In genomic region chr1:156149374-156150106, GRCh38 we compare ENCODE assay signal across 10 cellular contexts. TPM values are rescaled to one million over a fixed set of nuclear protein-coding genes. Genes with fewer than 3 reads are reported as not detected.
A peak's percentile ranks its signal among the peaks of the same experiment; 100 is the strongest.
DNase-seq lines count a peak whose midpoint lies in the region; ATAC-seq, FAIRE-seq and TF ChIP-seq lines count a peak whose summit lies in the region.
"Had no signal": no experiment of that assay in that cellular context is flagged by ENCODE, and none has a peak within 500 bp of the region (broad histone marks: within the 10 kb centered on the region; RNA-seq: fewer than 3 reads in every experiment).

No MANE protein-coding gene starts in this region.

- peak overlapping the region; percentile 57 for H3K27ac Mint-ChIP-seq in Calu3 (ENCODE audit: unreplicated experiment)
- H3K27ac Mint-ChIP-seq in CD4-positive, alpha-beta T cell: no peak overlapping the region

- H2AFZ ChIP-seq in K562 (ENCODE audit: low read depth, low read length): no peak overlapping the region

- no peaks in the 10 kb centered on the region for H3K9me3 Mint-ChIP-seq in Calu3 (ENCODE audit: low read depth, unreplicated experiment)
- no peaks in the 10 kb centered on the region for H3K9me3 Mint-ChIP-seq in CD4-positive, alpha-beta T cell
- H3K9me3 Mint-ChIP-seq: nephron had no signal

- no peaks in the 10 kb centered on the region for H3K9me3 ChIP-seq in K562 (replicated peaks; ENCODE audit: control insufficient read depth, insufficient read depth, low read depth, low read length)
- H3K9me3 ChIP-seq in CD4-positive, alpha-beta T cell (ENCODE audit: control insufficient read depth, low read length): no peaks in the 10 kb centered on the region

- ATAC-seq in HG03045 (IDR thresholded peaks at IDR 0.05; ENCODE audit: unreplicated experiment) (peak; percentile 55), K562 (peak; percentile 12; the same call in 1 of the 3 replicates)
- no peak for ATAC-seq in CD4-positive, alpha-beta T cell (ENCODE audit: poor library complexity)

- H3K27me3 ChIP-seq in K562 (ENCODE audit: control insufficient read depth in 2 of 2, insufficient read depth in 2 of 2, low read length in 2 of 2): peaks cover 3 to 8% of the 10 kb centered on the region in 2 experiments; a peak in 1 of 5 replicates
- no peaks in the 10 kb centered on the region for H3K27me3 ChIP-seq in CD4-positive, alpha-beta T cell (ENCODE audit: control insufficient read depth, insufficient read depth, low read length)

- H3K36me3 ChIP-seq in K562 (ENCODE audit: control insufficient read depth, insufficient read depth, low read length): no peaks in the 10 kb centered on the region

- no peak overlapping the region for H3K9ac ChIP-seq in K562 (ENCODE audit: insufficient read depth in 1 of 2, low read depth in 2 of 2, low read length in 2 of 2)

- H3K4me1 Mint-ChIP-seq in Calu3 (ENCODE audit: low read depth, unreplicated experiment): peaks cover 33% of the 10 kb centered on the region
- peaks cover 32% of the 10 kb centered on the region for H3K4me1 Mint-ChIP-seq in CD4-positive, alpha-beta T cell (ENCODE audit: low read depth)

- in situ Hi-C loops in K562 (cut with MboI): loop anchor here (5.0 kb wide), 1 partner anchor 83 kb away; no protein-coding TSS in a partner anchor

- no peak overlapping the region for H3K4me3 Mint-ChIP-seq in Calu3 (ENCODE audit: low read depth, unreplicated experiment)
- H3K4me3 Mint-ChIP-seq in CD4-positive, alpha-beta T cell: no peak overlapping the region

- H4K20me1 ChIP-seq in K562 (replicated peaks; ENCODE audit: control insufficient read depth, insufficient read depth, low read length): 0 out of 2 replicates have a peak, but pooled peaks cover 6% of the 10 kb centered on the region

- POLR2A ChIA-PET in K562 (lab: Yijun Ruan, JAX): interaction anchor here (0.6 to 2.1 kb wide), 7 partner anchors 8 to 176 kb away, joined by 3 to 10 read pairs (median 6); partner anchors contain the start of gene PMF1
- POLR2A ChIA-PET in CD4-positive, alpha-beta T cell (lab: Charles Lee): interaction anchor here (1.2 to 2.4 kb wide), 2 partner anchors 44 to 63 kb away, joined by 3 to 9 read pairs; partner anchors contain the start of genes PMF1 and SLC25A44

- no peak for TF ChIP-seq EP300 in K562 (IDR thresholded peaks at IDR 0.05; ENCODE audit: low read length)

- intact Hi-C loops in Calu3 (cut with micrococcal nuclease; ENCODE audit: unreplicated experiment) (no loop called here), K562 (cut with micrococcal nuclease) (loop anchor here (5.0 kb wide), 2 partner anchors 43 to 63 kb away; partner anchors contain the start of genes PMF1 and SLC25A44)
- intact Hi-C loops in CD4-positive, alpha-beta T cell (cut with DNase I, micrococcal nuclease): loop anchor here in 1 of 2 experiments (5.0 kb wide), 1 partner anchor 43 kb away; the partner anchor contains the start of gene SLC25A44

- TF ChIP-seq CTCF in Calu3 (IDR thresholded peaks at IDR 0.05; ENCODE audit: unreplicated experiment) (no peak), K562 (IDR thresholded peaks at IDR 0.05 in 2 of 3, conservative IDR thresholded peaks at IDR 0.05 in 1 of 3; ENCODE audit: insufficient read depth in 2 of 3, low read depth in 1 of 3, low read length in 3 of 3) (no peak)
- TF ChIP-seq CTCF in CD4-positive, alpha-beta T cell (IDR thresholded peaks at IDR 0.05): no peak

- BruUV-seq in Calu3 (replicated peaks; lab: Mats Ljungman, UMichigan) (no TSS peak), K562 (replicated peaks; lab: Mats Ljungman, UMichigan) (no TSS peak)

- H3K4me3 ChIP-seq in K562: no peak overlapping the region

- CTCF ChIA-PET in Calu3 (lab: Charles Lee): interaction anchor here (0.9 kb wide), 1 partner anchor 171 kb away, joined by 3 read pairs; no protein-coding TSS in a partner anchor
- CTCF ChIA-PET in K562 (lab: Yijun Ruan, JAX; ENCODE audit: low intra/inter-chr PET ratio): no interaction called here
- CTCF ChIA-PET in CD4-positive, alpha-beta T cell (lab: Charles Lee): interaction anchor here (2.2 to 2.8 kb wide), 2 partner anchors 53 to 76 kb away, joined by 8 to 13 read pairs; no protein-coding TSS in a partner anchor

- peaks cover 17% of the 10 kb centered on the region for H3K36me3 Mint-ChIP-seq in Calu3 (ENCODE audit: insufficient read depth, unreplicated experiment)
- no peaks in the 10 kb centered on the region for H3K36me3 Mint-ChIP-seq in CD4-positive, alpha-beta T cell (ENCODE audit: low read depth)

- 6% methylated on average over 13 of the region's 17 CpGs for whole genome bisulfite sequencing in K562 (ENCODE audit: insufficient coverage, low coverage, missing lambda C conversion rate)

- peaks cover 48% of the 10 kb centered on the region for H3K27me3 Mint-ChIP-seq in Calu3 (ENCODE audit: unreplicated experiment)
- H3K27me3 Mint-ChIP-seq in CD4-positive, alpha-beta T cell: peaks cover 5% of the 10 kb centered on the region

- no peak for TF ChIP-seq POLR2A in K562 (conservative IDR thresholded peaks at IDR 0.05)

- no peak overlapping the region for H3K4me2 ChIP-seq in K562 (ENCODE audit: insufficient read depth, low read length)

- no peak for TF ChIP-seq RAD21 in K562 (CRISPR knock-in tag; conservative IDR thresholded peaks at IDR 0.05 in 1 of 2, IDR thresholded peaks at IDR 0.05 in 1 of 2)

- FAIRE-seq in GM19239 (lab: Jason Lieb, UNC) (peak; percentile 97), K562 (lab: Jason Lieb, UNC) (peak; percentile 6)

- no peaks in the 10 kb centered on the region for H3K9me1 ChIP-seq in K562 (ENCODE audit: control insufficient read depth, insufficient read depth, low read length)

- DNase-seq in Calu3: no peak
- no peak for DNase-seq in GM19239 (ENCODE audit: insufficient read length, low spot score)
- peak in 3 of 4 experiments; percentile 37 to 57 (median 49) for DNase-seq in K562 (ENCODE audit: extremely low read depth in 1 of 4, low spot score in 3 of 4)
- DNase-seq in NOMO-1 (lab: John Stamatoyannopoulos, UW; ENCODE audit: unreplicated experiment in 2 of 2): no peak
- no peak for DNase-seq in NCI-H1694 treated with DMSO at 0.1 percent for 48 hours (lab: John Stamatoyannopoulos, UW)
- no peak for DNase-seq in CD4-positive, alpha-beta T cell
- DNase-seq in activated naive CD4-positive, alpha-beta T cell (lab: John Stamatoyannopoulos, UW): no peak
- DNase-seq: activated CD4-positive, CD25-positive, alpha-beta regulatory T cell treated with anti-CD3 and anti-CD28 coated beads, Interleukin-2, amount 50 U/mL, for 72 hours had no signal

- H3K4me1 ChIP-seq in K562 (replicated peaks in 1 of 2; ENCODE audit: control insufficient read depth in 2 of 2, insufficient read depth in 2 of 2, low read length in 2 of 2): peaks cover 5 to 10% of the 10 kb centered on the region in 2 experiments; a peak in 4 of 5 replicates

- no peak overlapping the region for H3K27ac ChIP-seq in K562 (ENCODE audit: extremely low read depth, low read depth, low read length)
- H3K27ac ChIP-seq in CD4-positive, alpha-beta T cell (ENCODE audit: low read depth, low read length): no peak overlapping the region

- H3K79me2 ChIP-seq in K562 (ENCODE audit: control insufficient read depth, insufficient read depth, low read length): no peaks in the 10 kb centered on the region

RNA-seq across cellular contexts. Expression of gene SEMA4A, which starts 3.8 kb away (rescaled TPM):
- total RNA-seq in Calu3 (2022) (6.9 and 7.2 TPM in 2 replicates), K562 (2014; rRNA removed) (0.45 and 0.49 TPM in 2 replicates), K562 (2014; rRNA removed; fragmentation: Illumina TruSeq; extraction: Trizol) (0.38 and 0.40 TPM in 2 replicates), K562 (2015; rRNA removed; fragmentation: Illumina TruSeq; extraction: Trizol) (0.40 and 0.72 TPM in 2 replicates), K562 (2021) (1.4 and 1.9 TPM in 2 replicates)
- 2.6 and 4.3 TPM in 2 replicates for total RNA-seq in K562 (2011; cell fraction: chromatin; rRNA removed; ENCODE audit: low replicate concordance)
- total RNA-seq in K562 (2011; cell fraction: nucleolus; rRNA removed): 3.5 and 4.1 TPM in 2 replicates
- 3.1 and 4.4 TPM in 2 replicates for total RNA-seq in K562 (2011; cell fraction: nucleoplasm; rRNA removed)
- polyA plus RNA-seq in K562 (2011; rRNA removed) (1.7 and 3.2 TPM in 2 replicates), K562 (2014; fragmentation: Illumina TruSeq; extraction: Trizol) (0.79 and 1.1 TPM in 2 replicates), K562 (2014; fragmentation: Nextera tagmentation; extraction: Ambion mirVana) (under 1 TPM; 0.04 to 0.06 TPM), K562 (2014; rRNA removed) (1.0 and 1.5 TPM in 2 replicates)
- polyA plus RNA-seq in K562 (2011; cell fraction: cytosol; rRNA removed): 2.0 and 2.8 TPM in 2 replicates
- 15.5 and 18.8 TPM in 2 replicates for polyA plus RNA-seq in K562 (2011; cell fraction: nucleus; rRNA removed)
- polyA plus RNA-seq in K562 (2012): 0.77 and 2.6 TPM in 2 replicates
- polyA minus RNA-seq in K562 (2011; rRNA and poly(A)+ RNA removed): 0.53 and 0.96 TPM in 2 replicates
- polyA minus RNA-seq in K562 (2011; cell fraction: cytosol; rRNA and poly(A)+ RNA removed): 1.7 and 2.1 TPM in 2 replicates
- 1.3 and 2.0 TPM in 2 replicates for polyA minus RNA-seq in K562 (2011; cell fraction: nucleus; rRNA and poly(A)+ RNA removed)
- total RNA-seq in CD4-positive, alpha-beta T cell: 10 to 100 TPM in 1 of 2 experiments, 1 to 10 TPM in 1; 9.4 to 10.1 TPM

RNA-seq across cellular contexts. Expression of gene LMNA, which starts 35.0 kb away (rescaled TPM):
- 499 and 514 TPM in 2 replicates for total RNA-seq in Calu3 (2022)
- 84.8 and 209 TPM in 2 replicates for total RNA-seq in K562 (2011; cell fraction: chromatin; rRNA removed; ENCODE audit: low replicate concordance)
- 154 and 172 TPM in 2 replicates for total RNA-seq in K562 (2011; cell fraction: nucleolus; rRNA removed)
- total RNA-seq in K562 (2011; cell fraction: nucleoplasm; rRNA removed): 95.4 and 117 TPM in 2 replicates
- 250 and 267 TPM in 2 replicates for total RNA-seq in K562 (2014; rRNA removed)
- 41.3 and 44.0 TPM in 2 replicates for total RNA-seq in K562 (2014; rRNA removed; fragmentation: Illumina TruSeq; extraction: Trizol)
- 89.1 and 97.7 TPM in 2 replicates for total RNA-seq in K562 (2015; rRNA removed; fragmentation: Illumina TruSeq; extraction: Trizol)
- 347 and 354 TPM in 2 replicates for total RNA-seq in K562 (2021)
- polyA plus RNA-seq in K562 (2011; rRNA removed): 88.2 and 129 TPM in 2 replicates
- polyA plus RNA-seq in K562 (2011; cell fraction: cytosol; rRNA removed): 116 and 274 TPM in 2 replicates
- 154 and 164 TPM in 2 replicates for polyA plus RNA-seq in K562 (2011; cell fraction: nucleus; rRNA removed)
- 193 TPM in 2 replicates for polyA plus RNA-seq in K562 (2012)
- polyA plus RNA-seq in K562 (2014; fragmentation: Illumina TruSeq; extraction: Trizol): 77.1 and 104 TPM in 2 replicates
- 1 to 10 TPM in 1 of 2 experiments, under 1 TPM in 1; 1.00 to 4.5 TPM for polyA plus RNA-seq in K562 (2014; fragmentation: Nextera tagmentation; extraction: Ambion mirVana)
- polyA plus RNA-seq in K562 (2014; rRNA removed): 123 and 166 TPM in 2 replicates
- 104 and 109 TPM in 2 replicates for polyA minus RNA-seq in K562 (2011; rRNA and poly(A)+ RNA removed)
- polyA minus RNA-seq in K562 (2011; cell fraction: cytosol; rRNA and poly(A)+ RNA removed): 151 and 176 TPM in 2 replicates
- polyA minus RNA-seq in K562 (2011; cell fraction: nucleus; rRNA and poly(A)+ RNA removed): 47.4 and 69.6 TPM in 2 replicates
- 100 to 1,000 TPM; 435 to 455 TPM for total RNA-seq in CD4-positive, alpha-beta T cell

RNA-seq across cellular contexts. Expression of gene SLC25A44, which starts 44.4 kb away (rescaled TPM):
- total RNA-seq in Calu3 (2022): 28.2 and 32.5 TPM in 2 replicates
- total RNA-seq in K562 (2011; cell fraction: chromatin; rRNA removed; ENCODE audit: low replicate concordance): 27.5 and 49.0 TPM in 2 replicates
- 26.7 and 31.0 TPM in 2 replicates for total RNA-seq in K562 (2011; cell fraction: nucleolus; rRNA removed)
- total RNA-seq in K562 (2011; cell fraction: nucleoplasm; rRNA removed): 35.9 and 47.6 TPM in 2 replicates
- total RNA-seq in K562 (2014; rRNA removed): 9.0 and 13.9 TPM in 2 replicates
- total RNA-seq in K562 (2014; rRNA removed; fragmentation: Illumina TruSeq; extraction: Trizol): 11.9 and 12.2 TPM in 2 replicates
- 12.2 and 12.5 TPM in 2 replicates for total RNA-seq in K562 (2015; rRNA removed; fragmentation: Illumina TruSeq; extraction: Trizol)
- 12.7 and 16.2 TPM in 2 replicates for total RNA-seq in K562 (2021)
- polyA plus RNA-seq in K562 (2011; rRNA removed): 21.8 and 27.7 TPM in 2 replicates
- 18.8 and 22.8 TPM in 2 replicates for polyA plus RNA-seq in K562 (2011; cell fraction: cytosol; rRNA removed)
- polyA plus RNA-seq in K562 (2011; cell fraction: nucleus; rRNA removed): 22.5 and 23.8 TPM in 2 replicates
- 8.6 and 12.8 TPM in 2 replicates for polyA plus RNA-seq in K562 (2012)
- polyA plus RNA-seq in K562 (2014; fragmentation: Illumina TruSeq; extraction: Trizol): 22.8 and 25.2 TPM in 2 replicates
- 1 to 10 TPM; 4.4 to 7.5 TPM for polyA plus RNA-seq in K562 (2014; fragmentation: Nextera tagmentation; extraction: Ambion mirVana)
- 11.2 and 12.8 TPM in 2 replicates for polyA plus RNA-seq in K562 (2014; rRNA removed)
- 22.9 and 29.2 TPM in 2 replicates for polyA minus RNA-seq in K562 (2011; rRNA and poly(A)+ RNA removed)
- 9.1 and 11.3 TPM in 2 replicates for polyA minus RNA-seq in K562 (2011; cell fraction: cytosol; rRNA and poly(A)+ RNA removed)
- 7.4 and 9.0 TPM in 2 replicates for polyA minus RNA-seq in K562 (2011; cell fraction: nucleus; rRNA and poly(A)+ RNA removed)
- total RNA-seq in CD4-positive, alpha-beta T cell: 10 to 100 TPM; 11.6 to 13.0 TPM

Comparison
In these comparisons a context has a peak if more than half of its experiments do, and no peak if none do; other contexts are left out.
1. DNase-seq: peak in K562 (3 of 4); none in Calu3 (single experiment), GM19239 (single experiment), NOMO-1 (0 of 2), NCI-H1694 treated with DMSO at 0.1 percent for 48 hours (single experiment), CD4-positive, alpha-beta T cell (0 of 10) and activated naive CD4-positive, alpha-beta T cell (0 of 4).